Comparison of ENCODE assay signal across 27 cellular contexts in genomic region chr10:27225642-27226257, GRCh38. TPM values are rescaled to one million over a fixed set of nuclear protein-coding genes. Genes with fewer than 3 reads are reported as not detected.
DNase-seq lines count a peak whose midpoint lies in the region; ATAC-seq and TF ChIP-seq lines count a peak whose summit lies in the region.
"Had no signal": no experiment of that assay in that cellular context is flagged by ENCODE, and none has a peak within 500 bp of the region (broad histone marks: within the 10 kb centered on the region; RNA-seq: fewer than 3 reads in every experiment).

No MANE protein-coding gene starts in this region.

- H3K27me3 Mint-ChIP-seq in activated CD4-positive, alpha-beta T cell treated with anti-CD3 and anti-CD28 coated beads, Interleukin-2, amount 10 ng/mL, durations not matched to agents 7 days and 5 days = no peaks in the 10 kb centered on the region
- H3K27me3 Mint-ChIP-seq in CD8-positive, alpha-beta memory T cell = no peaks in the 10 kb centered on the region
- H3K27me3 Mint-ChIP-seq in activated CD8-positive, alpha-beta T cell treated with anti-CD3 and anti-CD28 coated beads for 36 hours = no peaks in the 10 kb centered on the region
- H3K27me3 Mint-ChIP-seq in natural killer cell (ENCODE audit: low read depth in 2 of 2) = no peaks in the 10 kb centered on the region
- H3K27me3 Mint-ChIP-seq: brain; naive B cell; stimulated activated naive CD8-positive, alpha-beta T cell treated with anti-CD3 and anti-CD28 coated beads, Interleukin-15, Interleukin-2, amounts not matched to agents 100 ng/mL and 50 ng/mL, for 24 hours had no signal

- H3K27me3 ChIP-seq in CD8-positive, alpha-beta memory T cell (ENCODE audit: insufficient read depth, low read length, poor library complexity, severe bottlenecking) = no peaks in the 10 kb centered on the region
- H3K27me3 ChIP-seq in tibial nerve = no peaks in the 10 kb centered on the region
- H3K27me3 ChIP-seq: esophagus muscularis mucosa, transverse colon had no signal

- peak; percentile 16 for DNase-seq in activated CD4-positive, alpha-beta T cell treated with anti-CD3 and anti-CD28 coated beads, Interleukin-2, amount 10 ng/mL, durations not matched to agents 7 days and 5 days
- DNase-seq in activated CD4-positive, alpha-beta T cell treated with anti-CD3 and anti-CD28 coated beads for 4 hours = no peak
- DNase-seq in CD8-positive, alpha-beta memory T cell = peak in 1 of 5 donors; percentile 55
- peak; percentile 32 for DNase-seq in activated CD8-positive, alpha-beta T cell treated with anti-CD3 and anti-CD28 coated beads for 36 hours
- DNase-seq in natural killer cell (no peak), tibial nerve (ENCODE audit: low spot score in 2 of 2) (no peak), GM19238 (ENCODE audit: insufficient read length, low spot score) (no peak)
- no peak for DNase-seq in effector CD8-positive, alpha-beta T cell (lab: John Stamatoyannopoulos, UW)
- DNase-seq: 8988T; DMS53; effector memory CD4-positive, alpha-beta T cell; foreskin melanocyte; GDM1; HFFc6; IMR-90; mesendoderm; naive B cell; NCI-H1417 treated with DMSO at 0.1 percent for 48 hours; NCI-H2081 treated with DMSO at 0.1 percent for 48 hours; NCI-H774; stimulated activated CD4-positive, alpha-beta T cell treated with anti-CD3 and anti-CD28 coated beads, Interleukin-4, amount 100 ng/mL, for 24 hours; transverse colon had no signal

- WGBS in tibial nerve, 2 donors = 59 to 61% methylated on average over 3 of the region's 3 CpGs

- H3K4me1 ChIP-seq in CD8-positive, alpha-beta memory T cell (ENCODE audit: insufficient read depth, low read length) = peaks cover 25% of the 10 kb centered on the region
- H3K4me1 ChIP-seq in tibial nerve = no peaks in the 10 kb centered on the region
- H3K4me1 ChIP-seq: esophagus muscularis mucosa, transverse colon had no signal

- intact Hi-C loops in activated CD8-positive, alpha-beta T cell treated with anti-CD3 and anti-CD28 coated beads for 36 hours (cut with micrococcal nuclease) = loop anchor here (10.0 kb wide), 1 partner anchor 139 kb away; no protein-coding TSS in a partner anchor
- intact Hi-C loops in natural killer cell (cut with micrococcal nuclease) = loop anchor here (1.0 to 10.0 kb wide), 4 partner anchors 15 to 371 kb away; partner anchors contain the start of genes ACBD5, ANKRD26 and MASTL

- peak; percentile 74 for ATAC-seq in activated CD8-positive, alpha-beta T cell treated with anti-CD3 and anti-CD28 coated beads for 36 hours
- ATAC-seq in natural killer cell = peak; percentile 74 to 90 (median 87)
- ATAC-seq: GM23338 had no signal

- no peaks in the 10 kb centered on the region for H3K9me3 Mint-ChIP-seq in activated CD4-positive, alpha-beta T cell treated with anti-CD3 and anti-CD28 coated beads, Interleukin-2, amount 10 ng/mL, durations not matched to agents 7 days and 5 days
- H3K9me3 Mint-ChIP-seq in CD8-positive, alpha-beta memory T cell = no peaks in the 10 kb centered on the region
- H3K9me3 Mint-ChIP-seq in activated CD8-positive, alpha-beta T cell treated with anti-CD3 and anti-CD28 coated beads for 36 hours = no peaks in the 10 kb centered on the region
- no peaks in the 10 kb centered on the region for H3K9me3 Mint-ChIP-seq in natural killer cell
- H3K9me3 Mint-ChIP-seq: brain; GM23338; HFFc6; naive B cell; stimulated activated naive CD8-positive, alpha-beta T cell treated with anti-CD3 and anti-CD28 coated beads, Interleukin-15, Interleukin-2, amounts not matched to agents 100 ng/mL and 50 ng/mL, for 24 hours had no signal

- CTCF ChIA-PET in activated CD4-positive, alpha-beta T cell treated with anti-CD3 and anti-CD28 coated beads, Interleukin-2, amount 10 ng/mL, durations not matched to agents 7 days and 5 days (lab: Charles Lee) = interaction anchor here (0.6 kb wide), 2 partner anchors 26 to 782 kb away, joined by 5 read pairs; no protein-coding TSS in a partner anchor
- CTCF ChIA-PET in CD8-positive, alpha-beta memory T cell (lab: Charles Lee) = interaction anchor here (1.4 to 1.7 kb wide), 2 partner anchors 14 to 26 kb away, joined by 4 read pairs; no protein-coding TSS in a partner anchor
- CTCF ChIA-PET in activated CD8-positive, alpha-beta T cell treated with anti-CD3 and anti-CD28 coated beads for 36 hours (lab: Charles Lee) = no interaction called here

- no peak overlapping the region for H3K27ac ChIP-seq in CD8-positive, alpha-beta memory T cell (ENCODE audit: low read depth, low read length)
- H3K27ac ChIP-seq in tibial nerve = no peak overlapping the region
- H3K27ac ChIP-seq: esophagus muscularis mucosa, SK-N-MC, transverse colon had no signal

- no peak for TF ChIP-seq EP300 in tibial nerve (IDR thresholded peaks at IDR 0.05)

- peaks cover 17% of the 10 kb centered on the region for H3K4me1 Mint-ChIP-seq in activated CD4-positive, alpha-beta T cell treated with anti-CD3 and anti-CD28 coated beads, Interleukin-2, amount 10 ng/mL, durations not matched to agents 7 days and 5 days
- H3K4me1 Mint-ChIP-seq in CD8-positive, alpha-beta memory T cell = peaks cover 30 to 41% (median 35%) of the 10 kb centered on the region in 3 donors
- peaks cover 19% of the 10 kb centered on the region for H3K4me1 Mint-ChIP-seq in activated CD8-positive, alpha-beta T cell treated with anti-CD3 and anti-CD28 coated beads for 36 hours (ENCODE audit: low read depth)
- H3K4me1 Mint-ChIP-seq in natural killer cell = peaks cover 22 to 29% of the 10 kb centered on the region in 2 donors
- H3K4me1 Mint-ChIP-seq: brain, GM23338 had no signal

- H3K4me3 Mint-ChIP-seq in activated CD4-positive, alpha-beta T cell treated with anti-CD3 and anti-CD28 coated beads, Interleukin-2, amount 10 ng/mL, durations not matched to agents 7 days and 5 days = no peak overlapping the region
- peak overlapping the region; percentile 63 to 80 (median 70) for H3K4me3 Mint-ChIP-seq in CD8-positive, alpha-beta memory T cell
- H3K4me3 Mint-ChIP-seq in activated CD8-positive, alpha-beta T cell treated with anti-CD3 and anti-CD28 coated beads for 36 hours = no peak overlapping the region
- H3K4me3 Mint-ChIP-seq in natural killer cell = peak overlapping the region; percentile 82
- H3K4me3 Mint-ChIP-seq: brain; GM23338; HFFc6; stimulated activated naive CD8-positive, alpha-beta T cell treated with anti-CD3 and anti-CD28 coated beads, Interleukin-15, Interleukin-2, amounts not matched to agents 100 ng/mL and 50 ng/mL, for 24 hours had no signal

- no peak for TF ChIP-seq POLR2A in tibial nerve (IDR thresholded peaks at IDR 0.05)

- TF ChIP-seq CTCF in activated CD8-positive, alpha-beta T cell treated with anti-CD3 and anti-CD28 coated beads for 36 hours (IDR thresholded peaks at IDR 0.05) = no peak
- TF ChIP-seq CTCF in natural killer cell (IDR thresholded peaks at IDR 0.05) (no peak), tibial nerve (IDR thresholded peaks at IDR 0.05) (no peak)

- H3K27ac Mint-ChIP-seq in activated CD4-positive, alpha-beta T cell treated with anti-CD3 and anti-CD28 coated beads, Interleukin-2, amount 10 ng/mL, durations not matched to agents 7 days and 5 days = peak overlapping the region; percentile 80
- peak overlapping the region in 7 of 8 donors; percentile 72 to 95 (median 87) for H3K27ac Mint-ChIP-seq in CD8-positive, alpha-beta memory T cell
- peak overlapping the region; percentile 32 for H3K27ac Mint-ChIP-seq in activated CD8-positive, alpha-beta T cell treated with anti-CD3 and anti-CD28 coated beads for 36 hours
- peak overlapping the region; percentile 86 to 90 for H3K27ac Mint-ChIP-seq in natural killer cell
- H3K27ac Mint-ChIP-seq: GM23338, HFFc6 had no signal

- POLR2A ChIA-PET in activated CD4-positive, alpha-beta T cell treated with anti-CD3 and anti-CD28 coated beads, Interleukin-2, amount 10 ng/mL, durations not matched to agents 7 days and 5 days (lab: Charles Lee) = no interaction called here
- POLR2A ChIA-PET in CD8-positive, alpha-beta memory T cell (lab: Charles Lee) = interaction anchor here (1.2 kb wide), 1 partner anchor 72 kb away, joined by 3 read pairs; the partner anchor contains the start of gene YME1L1
- POLR2A ChIA-PET in activated CD8-positive, alpha-beta T cell treated with anti-CD3 and anti-CD28 coated beads for 36 hours (lab: Charles Lee) = interaction anchor here (1.2 kb wide), 1 partner anchor 15 kb away, joined by 3 read pairs; no protein-coding TSS in a partner anchor

- peaks cover 16% of the 10 kb centered on the region for H3K36me3 ChIP-seq in CD8-positive, alpha-beta memory T cell (ENCODE audit: insufficient read depth, low read length)
- peaks cover 0 to 61% (median 0%) of the 10 kb centered on the region in 3 donors for H3K36me3 ChIP-seq in tibial nerve

- H3K9me3 ChIP-seq in CD8-positive, alpha-beta memory T cell (ENCODE audit: low read length) = no peaks in the 10 kb centered on the region
- H3K9me3 ChIP-seq in tibial nerve = no peaks in the 10 kb centered on the region
- H3K9me3 ChIP-seq: esophagus muscularis mucosa, transverse colon had no signal

- peaks cover 33% of the 10 kb centered on the region for H3K36me3 Mint-ChIP-seq in activated CD4-positive, alpha-beta T cell treated with anti-CD3 and anti-CD28 coated beads, Interleukin-2, amount 10 ng/mL, durations not matched to agents 7 days and 5 days (ENCODE audit: low read depth)
- peaks cover 0 to 44% (median 8%) of the 10 kb centered on the region in 3 donors for H3K36me3 Mint-ChIP-seq in CD8-positive, alpha-beta memory T cell
- H3K36me3 Mint-ChIP-seq in activated CD8-positive, alpha-beta T cell treated with anti-CD3 and anti-CD28 coated beads for 36 hours (ENCODE audit: low read depth) = peaks cover 14% of the 10 kb centered on the region
- no peaks in the 10 kb centered on the region for H3K36me3 Mint-ChIP-seq in natural killer cell
- H3K36me3 Mint-ChIP-seq: naive B cell had no signal

- H3K4me3 ChIP-seq in CD8-positive, alpha-beta memory T cell (ENCODE audit: low read length) = no peak overlapping the region
- H3K4me3 ChIP-seq in tibial nerve = no peak overlapping the region
- H3K4me3 ChIP-seq: esophagus muscularis mucosa, GM23338, SK-N-MC, transverse colon had no signal

RNA-seq across cellular contexts. Expression of gene ACBD5, which starts 14.8 kb away (rescaled TPM):
- 10 to 100 TPM; 19.2 to 21.6 TPM for total RNA-seq in activated CD4-positive, alpha-beta T cell treated with anti-CD3 and anti-CD28 coated beads, Interleukin-2, amount 10 ng/mL, durations not matched to agents 7 days and 5 days
- 10 to 100 TPM; 19.2 to 21.3 TPM for total RNA-seq in CD8-positive, alpha-beta memory T cell
- polyA plus RNA-seq in CD8-positive, alpha-beta memory T cell = 13.2 TPM
- 10 to 100 TPM; 17.0 to 19.0 TPM for total RNA-seq in activated CD8-positive, alpha-beta T cell treated with anti-CD3 and anti-CD28 coated beads for 36 hours
- total RNA-seq in natural killer cell = 10 to 100 TPM; 38.2 to 58.8 (median 47.4) TPM
- 10 to 100 TPM; 15.3 to 31.2 (median 20.4) TPM for total RNA-seq in tibial nerve

Comparison
In these comparisons a context has a peak if more than half of its experiments do, and no peak if none do; other contexts are left out.
1. DNase-seq: peak in activated CD4-positive, alpha-beta T cell treated with anti-CD3 and anti-CD28 coated beads, Interleukin-2, amount 10 ng/mL, durations not matched to agents 7 days and 5 days (single experiment) and activated CD8-positive, alpha-beta T cell treated with anti-CD3 and anti-CD28 coated beads for 36 hours (single experiment); none in activated CD4-positive, alpha-beta T cell treated with anti-CD3 and anti-CD28 coated beads for 4 hours (0 of 2), natural killer cell (single experiment), effector CD8-positive, alpha-beta T cell (single experiment), tibial nerve (0 of 2) and GM19238 (single experiment).
2. H3K27ac Mint-ChIP-seq: peak in every context shown above with its lines; median percentile 88 in natural killer cell; 87 in CD8-positive, alpha-beta memory T cell; 80 in activated CD4-positive, alpha-beta T cell treated with anti-CD3 and anti-CD28 coated beads, Interleukin-2, amount 10 ng/mL, durations not matched to agents 7 days and 5 days; 32 in activated CD8-positive, alpha-beta T cell treated with anti-CD3 and anti-CD28 coated beads for 36 hours.
3. H3K4me3 Mint-ChIP-seq: peak in CD8-positive, alpha-beta memory T cell (7 of 7) and natural killer cell (single experiment); none in activated CD4-positive, alpha-beta T cell treated with anti-CD3 and anti-CD28 coated beads, Interleukin-2, amount 10 ng/mL, durations not matched to agents 7 days and 5 days (single experiment) and activated CD8-positive, alpha-beta T cell treated with anti-CD3 and anti-CD28 coated beads for 36 hours (single experiment).